12 cellular contexts compared by ENCODE assay signal in the genomic region with DNA sequence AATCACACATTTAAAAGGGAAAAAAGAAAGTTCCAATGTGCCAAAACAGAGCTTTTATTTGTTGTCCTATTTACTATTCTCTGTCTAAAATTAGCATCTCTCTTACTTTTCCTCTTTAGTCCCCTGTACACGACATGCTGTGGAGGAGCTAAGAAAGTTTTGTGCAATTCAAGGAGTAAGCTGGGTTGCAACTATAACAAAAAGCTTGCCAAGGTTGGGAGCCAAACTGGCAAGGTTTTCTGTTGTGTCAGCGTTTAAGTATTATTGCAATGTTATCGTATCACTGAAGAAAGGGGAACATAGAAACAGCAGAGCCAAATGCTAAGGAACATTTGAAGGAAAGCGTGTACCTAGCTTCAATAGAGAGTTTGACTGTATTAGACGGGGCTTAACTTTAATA.
DNase-seq lines count a peak whose midpoint lies in the region; TF ChIP-seq lines count a peak whose summit lies in the region.
"Had no signal": no experiment of that assay in that cellular context is flagged by ENCODE, and none has a peak within 500 bp of the region (broad histone marks: within the 10 kb centered on the region; RNA-seq: fewer than 3 reads in every experiment).

No MANE protein-coding gene starts in this region.

- CTCF ChIA-PET in activated naive CD4-positive, alpha-beta T cell treated with anti-CD3 and anti-CD28 coated beads, Interleukin-2, amount 10 ng/mL, durations not matched to agents 7 days and 5 days (lab: Charles Lee) = no interaction called here
- CTCF ChIA-PET in activated CD4-positive, alpha-beta memory T cell treated with anti-CD3 and anti-CD28 coated beads, Interleukin-2, amount 10 ng/mL, durations not matched to agents 7 days and 5 days (lab: Charles Lee) = no interaction called here

- H3K9me3 Mint-ChIP-seq in activated naive CD4-positive, alpha-beta T cell treated with anti-CD3 and anti-CD28 coated beads, Interleukin-2, amount 10 ng/mL, durations not matched to agents 7 days and 5 days = no peaks in the 10 kb centered on the region
- H3K9me3 Mint-ChIP-seq in activated CD4-positive, alpha-beta memory T cell treated with anti-CD3 and anti-CD28 coated beads, Interleukin-2, amount 10 ng/mL, durations not matched to agents 7 days and 5 days = no peaks in the 10 kb centered on the region
- H3K9me3 Mint-ChIP-seq: H9 had no signal

- H3K4me3 Mint-ChIP-seq in activated naive CD4-positive, alpha-beta T cell treated with anti-CD3 and anti-CD28 coated beads, Interleukin-2, amount 10 ng/mL, durations not matched to agents 7 days and 5 days = no peak overlapping the region
- no peak overlapping the region for H3K4me3 Mint-ChIP-seq in activated CD4-positive, alpha-beta memory T cell treated with anti-CD3 and anti-CD28 coated beads, Interleukin-2, amount 10 ng/mL, durations not matched to agents 7 days and 5 days
- H3K4me3 Mint-ChIP-seq: effector memory CD8-positive, alpha-beta T cell; H9 had no signal

- H3K4me1 Mint-ChIP-seq in activated naive CD4-positive, alpha-beta T cell treated with anti-CD3 and anti-CD28 coated beads, Interleukin-2, amount 10 ng/mL, durations not matched to agents 7 days and 5 days = no peaks in the 10 kb centered on the region
- no peaks in the 10 kb centered on the region for H3K4me1 Mint-ChIP-seq in activated CD4-positive, alpha-beta memory T cell treated with anti-CD3 and anti-CD28 coated beads, Interleukin-2, amount 10 ng/mL, durations not matched to agents 7 days and 5 days

- no peaks in the 10 kb centered on the region for H3K27me3 Mint-ChIP-seq in activated naive CD4-positive, alpha-beta T cell treated with anti-CD3 and anti-CD28 coated beads, Interleukin-2, amount 10 ng/mL, durations not matched to agents 7 days and 5 days
- H3K27me3 Mint-ChIP-seq in activated CD4-positive, alpha-beta memory T cell treated with anti-CD3 and anti-CD28 coated beads, Interleukin-2, amount 10 ng/mL, durations not matched to agents 7 days and 5 days = no peaks in the 10 kb centered on the region
- H3K27me3 Mint-ChIP-seq: effector memory CD8-positive, alpha-beta T cell had no signal

- H3K4me3 ChIP-seq in fibroblast of mammary gland (ENCODE audit: control insufficient read depth, low read depth, low read length) (no peak overlapping the region), tibial artery (no peak overlapping the region)
- H3K4me3 ChIP-seq: SK-N-MC had no signal

- no peak overlapping the region for H3K27ac Mint-ChIP-seq in activated naive CD4-positive, alpha-beta T cell treated with anti-CD3 and anti-CD28 coated beads, Interleukin-2, amount 10 ng/mL, durations not matched to agents 7 days and 5 days
- H3K27ac Mint-ChIP-seq in activated CD4-positive, alpha-beta memory T cell treated with anti-CD3 and anti-CD28 coated beads, Interleukin-2, amount 10 ng/mL, durations not matched to agents 7 days and 5 days = no peak overlapping the region
- H3K27ac Mint-ChIP-seq: effector memory CD8-positive, alpha-beta T cell had no signal

- intact Hi-C loops in tibial artery (cut with DNase I; ENCODE audit: low total_unique reads) = no loop called here

- POLR2A ChIA-PET in activated CD4-positive, alpha-beta memory T cell treated with anti-CD3 and anti-CD28 coated beads, Interleukin-2, amount 10 ng/mL, durations not matched to agents 7 days and 5 days (lab: Charles Lee) = no interaction called here

- TF ChIP-seq CTCF in fibroblast of mammary gland (conservative IDR thresholded peaks at IDR 0.05; ENCODE audit: control insufficient read depth, insufficient read depth, low read depth, low read length) (no peak), tibial artery (IDR thresholded peaks at IDR 0.05) (no peak)

- H3K27ac ChIP-seq in tibial artery = peak overlapping the region in 1 of 2 donors; percentile 8
- H3K27ac ChIP-seq: SK-N-MC had no signal

- no peaks in the 10 kb centered on the region for H3K36me3 Mint-ChIP-seq in activated naive CD4-positive, alpha-beta T cell treated with anti-CD3 and anti-CD28 coated beads, Interleukin-2, amount 10 ng/mL, durations not matched to agents 7 days and 5 days
- no peaks in the 10 kb centered on the region for H3K36me3 Mint-ChIP-seq in activated CD4-positive, alpha-beta memory T cell treated with anti-CD3 and anti-CD28 coated beads, Interleukin-2, amount 10 ng/mL, durations not matched to agents 7 days and 5 days (ENCODE audit: low read depth)

- H3K9me3 ChIP-seq in tibial artery = no peaks in the 10 kb centered on the region

- DNase-seq in NCI-H226 (peak; percentile 42), fibroblast of mammary gland (ENCODE audit: low read depth) (peak; percentile 58), myocyte (ENCODE audit: low read depth) (peak; percentile 31), tibial artery (peak; percentile 70 to 83), kidney tubule cell (ENCODE audit: low spot score) (no peak)
- DNase-seq in activated naive CD4-positive, alpha-beta T cell treated with anti-CD3 and anti-CD28 coated beads, Interleukin-2, amount 10 ng/mL, durations not matched to agents 7 days and 5 days = no peak
- DNase-seq in activated CD4-positive, alpha-beta memory T cell treated with anti-CD3 and anti-CD28 coated beads, Interleukin-2, amount 10 ng/mL, durations not matched to agents 7 days and 5 days = no peak
- no peak for DNase-seq in stimulated activated CD4-positive, alpha-beta T cell treated with anti-CD3 and anti-CD28 coated beads, Interleukin-12 subunit alpha, Interleukin-12 subunit beta, amount 100 ng/mL, for 4 hours
- DNase-seq: effector memory CD8-positive, alpha-beta T cell; H9; NCI-H187 had no signal

- H3K36me3 ChIP-seq in tibial artery = no peaks in the 10 kb centered on the region

- no peaks in the 10 kb centered on the region for H3K27me3 ChIP-seq in tibial artery

- peaks cover 0 to 21% (median 2%) of the 10 kb centered on the region in 4 donors for H3K4me1 ChIP-seq in tibial artery

Comparison
In these comparisons a context has a peak if more than half of its experiments do, and no peak if none do; other contexts are left out.
1. DNase-seq: peak in NCI-H226 (single experiment), fibroblast of mammary gland (single experiment), myocyte (single experiment) and tibial artery (2 of 2); none in kidney tubule cell (single experiment), activated naive CD4-positive, alpha-beta T cell treated with anti-CD3 and anti-CD28 coated beads, Interleukin-2, amount 10 ng/mL, durations not matched to agents 7 days and 5 days (single experiment), activated CD4-positive, alpha-beta memory T cell treated with anti-CD3 and anti-CD28 coated beads, Interleukin-2, amount 10 ng/mL, durations not matched to agents 7 days and 5 days (single experiment) and stimulated activated CD4-positive, alpha-beta T cell treated with anti-CD3 and anti-CD28 coated beads, Interleukin-12 subunit alpha, Interleukin-12 subunit beta, amount 100 ng/mL, for 4 hours (single experiment).